ENCODE assay signal across 8 cellular contexts in genomic region chr13:43023244-43023931, GRCh38. TPM values are rescaled to one million over a fixed set of nuclear protein-coding genes. Genes with fewer than 3 reads are reported as not detected.
DNase-seq lines count a peak whose midpoint lies in the region; ATAC-seq, FAIRE-seq and TF ChIP-seq lines count a peak whose summit lies in the region.

TSS of gene DNAJC15 (plus strand) at chr13:43023586. CDS start at chr13:43023627, 41 bp downstream.

- POLR2A ChIA-PET in endothelial cell of umbilical vein (lab: Charles Lee) = no interaction called here

- DNase-seq in NCI-H526 (lab: John Stamatoyannopoulos, UW) = peak; percentile 88 to 95
- peak; percentile 78 for DNase-seq in activated CD8-positive, alpha-beta memory T cell treated with anti-CD3 and anti-CD28 coated beads, Interleukin-2, amount 50 U/mL, for 4 hours
- DNase-seq in endothelial cell of umbilical vein (ENCODE audit: low read depth, low spot score) = peak; percentile 91
- peak; percentile 89 for DNase-seq in midbrain (lab: John Stamatoyannopoulos, UW)
- peak; percentile 61 to 72 for DNase-seq in stimulated activated CD8-positive, alpha-beta memory T cell treated with anti-CD3 and anti-CD28 coated beads, Interleukin-15, amount 100 ng/mL, for 48 hours (ENCODE audit: low read depth in 2 of 2)
- no peak for DNase-seq in NCI-H1436 treated with DMSO at 0.1 percent for 48 hours (lab: John Stamatoyannopoulos, UW)

- peak; percentile 89 for TF ChIP-seq POLR2A in endothelial cell of umbilical vein (IDR thresholded peaks at IDR 0.05; ENCODE audit: low read depth, low read length)

- BruUV-seq in endothelial cell of umbilical vein (replicated peaks; lab: Mats Ljungman, UMichigan) = no TSS peak

- dilution Hi-C loops in endothelial cell of umbilical vein (cut with MboI; ENCODE audit: extremely low pct_ligation_motif_present, low sequenced_read_pairs) = no loop called here

- peaks cover 2% of the 10 kb centered on the region for H3K4me1 ChIP-seq in endothelial cell of umbilical vein (ENCODE audit: control insufficient read depth, extremely low read depth, insufficient read depth, low read length)

- peaks cover 0 to 3% of the 10 kb centered on the region in 2 experiments for H3K36me3 ChIP-seq in endothelial cell of umbilical vein (ENCODE audit: control insufficient read depth in 2 of 2, extremely low read depth in 1 of 2, insufficient read depth in 2 of 2, low read length in 2 of 2)

- no peaks in the 10 kb centered on the region for H3K9me3 ChIP-seq in endothelial cell of umbilical vein (replicated peaks; ENCODE audit: control insufficient read depth, insufficient read depth, low read length)

- intact Hi-C loops in endothelial cell of umbilical vein (cut with micrococcal nuclease) = loop anchor here (1.0 to 2.0 kb wide), 3 partner anchors 31 to 55 kb away; partner anchors contain the start of gene EPSTI1

- FAIRE-seq in endothelial cell of umbilical vein (lab: Jason Lieb, UNC) = peak; percentile 81

- H3K9me1 ChIP-seq in endothelial cell of umbilical vein (replicated peaks; ENCODE audit: control insufficient read depth, extremely low read depth, insufficient read depth, low read length) = no peaks in the 10 kb centered on the region

- no peak for TF ChIP-seq CTCF in endothelial cell of umbilical vein (IDR thresholded peaks at IDR 0.05; ENCODE audit: extremely low read depth in 1 of 2, insufficient read depth in 1 of 2, low read depth in 1 of 2, low read length in 2 of 2)

- no peaks in the 10 kb centered on the region for H3K27me3 ChIP-seq in endothelial cell of umbilical vein (ENCODE audit: control insufficient read depth in 2 of 2, insufficient read depth in 2 of 2, low read length in 2 of 2)

- H3K4me2 ChIP-seq in endothelial cell of umbilical vein (ENCODE audit: insufficient read depth, low read length) = peak within 1 kb of the TSS; percentile 77

- CTCF ChIA-PET in endothelial cell of umbilical vein (lab: Charles Lee) = interaction anchor here (0.5 to 2.5 kb wide), 8 partner anchors 18 to 781 kb away, joined by 3 to 6 read pairs (median 3); no protein-coding TSS in a partner anchor

- H3K27ac ChIP-seq in endothelial cell of umbilical vein (ENCODE audit: insufficient read depth, low read depth, low read length) = peak within 1 kb of the TSS; percentile 59

- peaks cover 33% of the 10 kb centered on the region for H3K79me2 ChIP-seq in endothelial cell of umbilical vein (ENCODE audit: control insufficient read depth, insufficient read depth, low read length)

- H3K4me3 ChIP-seq in endothelial cell of umbilical vein (replicated peaks in 1 of 3; ENCODE audit: insufficient read depth in 1 of 3, low read depth in 1 of 3, low read length in 3 of 3) = peak within 1 kb of the TSS; percentile 62 to 92 (median 70)

- H3K9ac ChIP-seq in endothelial cell of umbilical vein (replicated peaks; ENCODE audit: extremely low read depth, insufficient read depth, low read length) = peak within 1 kb of the TSS; percentile 81

- ATAC-seq in GM18499 (IDR thresholded peaks at IDR 0.05; ENCODE audit: insufficient read depth, unreplicated experiment) (peak; percentile 63), HG02870 (IDR thresholded peaks at IDR 0.05; ENCODE audit: unreplicated experiment) (peak; percentile 78)

- H4K20me1 ChIP-seq in endothelial cell of umbilical vein (replicated peaks; ENCODE audit: control insufficient read depth, extremely low read depth, insufficient read depth, low read length) = no peaks in the 10 kb centered on the region

- H2AFZ ChIP-seq in endothelial cell of umbilical vein (ENCODE audit: low read depth, low read length) = peak within 1 kb of the TSS; percentile 79

TF ChIP-seq in endothelial cell of umbilical vein, 7 proteins besides CTCF, POLR2A, EP300 and RAD21:
- TF ChIP-seq POLR2AphosphoS5 (IDR thresholded peaks at IDR 0.05; ENCODE audit: insufficient read depth, low read depth, low read length) = peak; percentile 92
- TF ChIP-seq MYC (IDR thresholded peaks at IDR 0.05; ENCODE audit: low read depth, low read length) = no peak
- peak; percentile 40 for TF ChIP-seq MAX (IDR thresholded peaks at IDR 0.05; ENCODE audit: insufficient read depth, insufficient read length)
- no peak for TF ChIP-seq FOS (IDR thresholded peaks at IDR 0.05; ENCODE audit: borderline replicate concordance, insufficient read depth, low read length)

RNA-seq across cellular contexts. Expression of gene DNAJC15, which starts in this region (rescaled TPM):
- 20.9 and 21.8 TPM in 2 replicates for total RNA-seq in endothelial cell of umbilical vein
- 33.7 and 40.8 TPM in 2 replicates for polyA plus RNA-seq in endothelial cell of umbilical vein
- polyA plus RNA-seq in endothelial cell of umbilical vein (2011; cell fraction: cytosol; rRNA removed) = 49.2 and 49.6 TPM in 2 replicates
- 14.0 and 16.3 TPM in 2 replicates for polyA plus RNA-seq in endothelial cell of umbilical vein (2011; cell fraction: nucleus; rRNA removed)
- polyA plus RNA-seq in endothelial cell of umbilical vein (2012) = 26.9 and 27.9 TPM in 2 replicates
- 37.4 and 45.0 TPM in 2 replicates for polyA minus RNA-seq in endothelial cell of umbilical vein
- 5.6 TPM for polyA minus RNA-seq in endothelial cell of umbilical vein (2011; cell fraction: cytosol; rRNA and poly(A)+ RNA removed)
- polyA minus RNA-seq in endothelial cell of umbilical vein (2011; cell fraction: nucleus; rRNA and poly(A)+ RNA removed) = 10.0 and 12.5 TPM in 2 replicates
